Comparison of ENCODE assay signal across 1 cellular context in genomic region chr5:146767534-146767933, GRCh38.
TF ChIP-seq lines count a peak whose summit lies in the region.

No MANE protein-coding gene starts in this region.

TF ChIP-seq in HepG2, 621 proteins besides CTCF, POLR2A, EP300 and RAD21 (continued from another document and continues in another):
- no peak for TF ChIP-seq ZKSCAN8 (CRISPR knock-in tag; IDR thresholded peaks at IDR 0.05; ENCODE audit: borderline replicate concordance)
- TF ChIP-seq, protein P1, sequence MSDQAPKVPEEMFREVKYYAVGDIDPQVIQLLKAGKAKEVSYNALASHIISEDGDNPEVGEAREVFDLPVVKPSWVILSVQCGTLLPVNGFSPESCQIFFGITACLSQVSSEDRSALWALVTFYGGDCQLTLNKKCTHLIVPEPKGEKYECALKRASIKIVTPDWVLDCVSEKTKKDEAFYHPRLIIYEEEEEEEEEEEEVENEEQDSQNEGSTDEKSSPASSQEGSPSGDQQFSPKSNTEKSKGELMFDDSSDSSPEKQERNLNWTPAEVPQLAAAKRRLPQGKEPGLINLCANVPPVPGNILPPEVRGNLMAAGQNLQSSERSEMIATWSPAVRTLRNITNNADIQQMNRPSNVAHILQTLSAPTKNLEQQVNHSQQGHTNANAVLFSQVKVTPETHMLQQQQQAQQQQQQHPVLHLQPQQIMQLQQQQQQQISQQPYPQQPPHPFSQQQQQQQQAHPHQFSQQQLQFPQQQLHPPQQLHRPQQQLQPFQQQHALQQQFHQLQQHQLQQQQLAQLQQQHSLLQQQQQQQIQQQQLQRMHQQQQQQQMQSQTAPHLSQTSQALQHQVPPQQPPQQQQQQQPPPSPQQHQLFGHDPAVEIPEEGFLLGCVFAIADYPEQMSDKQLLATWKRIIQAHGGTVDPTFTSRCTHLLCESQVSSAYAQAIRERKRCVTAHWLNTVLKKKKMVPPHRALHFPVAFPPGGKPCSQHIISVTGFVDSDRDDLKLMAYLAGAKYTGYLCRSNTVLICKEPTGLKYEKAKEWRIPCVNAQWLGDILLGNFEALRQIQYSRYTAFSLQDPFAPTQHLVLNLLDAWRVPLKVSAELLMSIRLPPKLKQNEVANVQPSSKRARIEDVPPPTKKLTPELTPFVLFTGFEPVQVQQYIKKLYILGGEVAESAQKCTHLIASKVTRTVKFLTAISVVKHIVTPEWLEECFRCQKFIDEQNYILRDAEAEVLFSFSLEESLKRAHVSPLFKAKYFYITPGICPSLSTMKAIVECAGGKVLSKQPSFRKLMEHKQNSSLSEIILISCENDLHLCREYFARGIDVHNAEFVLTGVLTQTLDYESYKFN (CRISPR knock-in tag; conservative IDR thresholded peaks at IDR 0.05): peak; percentile 86
- TF ChIP-seq, protein P2, sequence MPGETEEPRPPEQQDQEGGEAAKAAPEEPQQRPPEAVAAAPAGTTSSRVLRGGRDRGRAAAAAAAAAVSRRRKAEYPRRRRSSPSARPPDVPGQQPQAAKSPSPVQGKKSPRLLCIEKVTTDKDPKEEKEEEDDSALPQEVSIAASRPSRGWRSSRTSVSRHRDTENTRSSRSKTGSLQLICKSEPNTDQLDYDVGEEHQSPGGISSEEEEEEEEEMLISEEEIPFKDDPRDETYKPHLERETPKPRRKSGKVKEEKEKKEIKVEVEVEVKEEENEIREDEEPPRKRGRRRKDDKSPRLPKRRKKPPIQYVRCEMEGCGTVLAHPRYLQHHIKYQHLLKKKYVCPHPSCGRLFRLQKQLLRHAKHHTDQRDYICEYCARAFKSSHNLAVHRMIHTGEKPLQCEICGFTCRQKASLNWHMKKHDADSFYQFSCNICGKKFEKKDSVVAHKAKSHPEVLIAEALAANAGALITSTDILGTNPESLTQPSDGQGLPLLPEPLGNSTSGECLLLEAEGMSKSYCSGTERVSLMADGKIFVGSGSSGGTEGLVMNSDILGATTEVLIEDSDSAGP (CRISPR knock-in tag; IDR thresholded peaks at IDR 0.05; ENCODE audit: borderline replicate concordance): no peak
- 0 out of 2 replicates have a peak, but pooled peaks have one; percentile 34 for TF ChIP-seq EHMT2 (IDR thresholded peaks at IDR 0.05; ENCODE audit: borderline replicate concordance, low read depth, low read length)
- TF ChIP-seq SNRNP70 (IDR thresholded peaks at IDR 0.05; ENCODE audit: low read depth, low read length): no peak
- TF ChIP-seq ZNF556 (CRISPR knock-in tag; IDR thresholded peaks at IDR 0.05; ENCODE audit: borderline replicate concordance): peak; percentile 56; the same call in 1 of the 2 replicates
- TF ChIP-seq, protein P3, sequence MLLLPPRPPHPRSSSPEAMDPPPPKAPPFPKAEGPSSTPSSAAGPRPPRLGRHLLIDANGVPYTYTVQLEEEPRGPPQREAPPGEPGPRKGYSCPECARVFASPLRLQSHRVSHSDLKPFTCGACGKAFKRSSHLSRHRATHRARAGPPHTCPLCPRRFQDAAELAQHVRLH (CRISPR knock-in tag; IDR thresholded peaks at IDR 0.05; ENCODE audit: borderline replicate concordance, low read depth): no peak
- TF ChIP-seq, protein P4, sequence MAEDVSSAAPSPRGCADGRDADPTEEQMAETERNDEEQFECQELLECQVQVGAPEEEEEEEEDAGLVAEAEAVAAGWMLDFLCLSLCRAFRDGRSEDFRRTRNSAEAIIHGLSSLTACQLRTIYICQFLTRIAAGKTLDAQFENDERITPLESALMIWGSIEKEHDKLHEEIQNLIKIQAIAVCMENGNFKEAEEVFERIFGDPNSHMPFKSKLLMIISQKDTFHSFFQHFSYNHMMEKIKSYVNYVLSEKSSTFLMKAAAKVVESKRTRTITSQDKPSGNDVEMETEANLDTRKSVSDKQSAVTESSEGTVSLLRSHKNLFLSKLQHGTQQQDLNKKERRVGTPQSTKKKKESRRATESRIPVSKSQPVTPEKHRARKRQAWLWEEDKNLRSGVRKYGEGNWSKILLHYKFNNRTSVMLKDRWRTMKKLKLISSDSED (CRISPR knock-in tag; IDR thresholded peaks at IDR 0.05): no peak
- no peak; the same call in 1 of the 2 replicates for TF ChIP-seq KDM6A (CRISPR knock-in tag; IDR thresholded peaks at IDR 0.05; ENCODE audit: low read depth)
- TF ChIP-seq DNMT3B (CRISPR knock-in tag; conservative IDR thresholded peaks at IDR 0.05): no peak
- TF ChIP-seq, protein P5, sequence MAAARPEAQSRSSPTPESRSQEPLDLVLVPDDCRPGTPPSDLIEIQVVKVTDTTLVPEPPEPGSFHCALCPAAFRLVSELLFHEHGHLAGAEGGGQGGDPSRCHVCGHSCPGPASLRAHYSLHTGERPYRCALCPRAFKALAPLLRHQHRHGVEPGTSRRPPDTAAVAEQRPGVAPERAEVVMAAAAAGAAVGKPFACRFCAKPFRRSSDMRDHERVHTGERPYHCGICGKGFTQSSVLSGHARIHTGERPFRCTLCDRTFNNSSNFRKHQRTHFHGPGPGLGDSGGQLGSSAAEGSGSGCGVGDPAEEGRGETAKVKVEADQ (CRISPR knock-in tag; IDR thresholded peaks at IDR 0.05; ENCODE audit: borderline replicate concordance): no peak
- no peak for TF ChIP-seq ZNF224 (CRISPR knock-in tag; IDR thresholded peaks at IDR 0.05)
- 0 out of 2 replicates have a peak, but pooled peaks have one; percentile 33 for TF ChIP-seq ATF1 (CRISPR knock-in tag; IDR thresholded peaks at IDR 0.05)
- no peak for TF ChIP-seq LCORL (IDR thresholded peaks at IDR 0.05)
- TF ChIP-seq LCORL (CRISPR knock-in tag; IDR thresholded peaks at IDR 0.05): peak; percentile 61; the same call in 1 of the 2 replicates
- no peak for TF ChIP-seq AHR (CRISPR knock-in tag; IDR thresholded peaks at IDR 0.05)
- TF ChIP-seq MBD4 (IDR thresholded peaks at IDR 0.05; ENCODE audit: borderline replicate concordance, low read length): no peak
- no peak for TF ChIP-seq ZNF44 (CRISPR knock-in tag; IDR thresholded peaks at IDR 0.05)
- TF ChIP-seq, protein P6, sequence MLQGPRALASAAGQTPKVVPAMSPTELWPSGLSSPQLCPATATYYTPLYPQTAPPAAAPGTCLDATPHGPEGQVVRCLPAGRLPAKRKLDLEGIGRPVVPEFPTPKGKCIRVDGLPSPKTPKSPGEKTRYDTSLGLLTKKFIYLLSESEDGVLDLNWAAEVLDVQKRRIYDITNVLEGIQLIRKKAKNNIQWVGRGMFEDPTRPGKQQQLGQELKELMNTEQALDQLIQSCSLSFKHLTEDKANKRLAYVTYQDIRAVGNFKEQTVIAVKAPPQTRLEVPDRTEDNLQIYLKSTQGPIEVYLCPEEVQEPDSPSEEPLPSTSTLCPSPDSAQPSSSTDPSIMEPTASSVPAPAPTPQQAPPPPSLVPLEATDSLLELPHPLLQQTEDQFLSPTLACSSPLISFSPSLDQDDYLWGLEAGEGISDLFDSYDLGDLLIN (CRISPR knock-in tag; IDR thresholded peaks at IDR 0.05; ENCODE audit: borderline replicate concordance): no peak
- no peak for TF ChIP-seq ZNF546 (CRISPR knock-in tag; conservative IDR thresholded peaks at IDR 0.05)
- no peak for TF ChIP-seq ZNF660 (CRISPR knock-in tag; IDR thresholded peaks at IDR 0.05; ENCODE audit: borderline replicate concordance, low read depth)
- no peak for TF ChIP-seq MED8 (CRISPR knock-in tag; IDR thresholded peaks at IDR 0.05; ENCODE audit: insufficient replicate concordance)
- peak; percentile 94 for TF ChIP-seq TEAD3 (CRISPR knock-in tag; optimal IDR thresholded peaks at IDR 0.05; ENCODE audit: borderline replicate concordance)
- no peak for TF ChIP-seq KLF11 (CRISPR knock-in tag; IDR thresholded peaks at IDR 0.05)
- peak; percentile 87; the same call in 1 of the 2 replicates for TF ChIP-seq HOMEZ (CRISPR knock-in tag; IDR thresholded peaks at IDR 0.05; ENCODE audit: low read depth)
- TF ChIP-seq ZNF34 (CRISPR knock-in tag; IDR thresholded peaks at IDR 0.05; ENCODE audit: borderline replicate concordance): no peak
- TF ChIP-seq KLF13 (CRISPR knock-in tag; IDR thresholded peaks at IDR 0.05): no peak
- no peak for TF ChIP-seq CREB1 (IDR thresholded peaks at IDR 0.05)
- TF ChIP-seq CREB1 (CRISPR knock-in tag; IDR thresholded peaks at IDR 0.05): peak; percentile 44; the same call in 1 of the 2 replicates
- peak; percentile 81 for TF ChIP-seq NCOR1 (IDR thresholded peaks at IDR 0.05; ENCODE audit: borderline replicate concordance, low read length)
- TF ChIP-seq NFYB (CRISPR knock-in tag; IDR thresholded peaks at IDR 0.05): no peak
- TF ChIP-seq MIER3 (CRISPR knock-in tag; IDR thresholded peaks at IDR 0.05; ENCODE audit: borderline replicate concordance): no peak
- no peak for TF ChIP-seq ETV6 (CRISPR knock-in tag; conservative IDR thresholded peaks at IDR 0.05)
- TF ChIP-seq KAT2B (IDR thresholded peaks at IDR 0.05; ENCODE audit: borderline replicate concordance, low read depth, low read length): no peak
- peak; percentile 33; the same call in 1 of the 2 replicates for TF ChIP-seq ZNF557 (CRISPR knock-in tag; IDR thresholded peaks at IDR 0.05)
- no peak for TF ChIP-seq CBX5 (CRISPR knock-in tag; IDR thresholded peaks at IDR 0.05; ENCODE audit: borderline replicate concordance)
- no peak for TF ChIP-seq GPBP1L1 (CRISPR knock-in tag; IDR thresholded peaks at IDR 0.05)
- peak; percentile 79 for TF ChIP-seq FOXA1 (IDR thresholded peaks at IDR 0.05)
- peak; percentile 66 for TF ChIP-seq FOXA1 (CRISPR knock-in tag; IDR thresholded peaks at IDR 0.05)
- TF ChIP-seq ZNF75D (CRISPR knock-in tag; IDR thresholded peaks at IDR 0.05; ENCODE audit: borderline replicate concordance): no peak
- no peak for TF ChIP-seq ZNF343 (CRISPR knock-in tag; IDR thresholded peaks at IDR 0.05)
- TF ChIP-seq ZNF629 (CRISPR knock-in tag; conservative IDR thresholded peaks at IDR 0.05): no peak
- TF ChIP-seq PRDM10 (CRISPR knock-in tag; IDR thresholded peaks at IDR 0.05; ENCODE audit: low read depth): no peak
- TF ChIP-seq ZNF841 (CRISPR knock-in tag; IDR thresholded peaks at IDR 0.05; ENCODE audit: borderline replicate concordance): no peak
- TF ChIP-seq DPF2 (CRISPR knock-in tag; IDR thresholded peaks at IDR 0.05; ENCODE audit: borderline replicate concordance, low read depth): peak; percentile 88
- TF ChIP-seq GMEB2 (CRISPR knock-in tag; IDR thresholded peaks at IDR 0.05; ENCODE audit: low read depth): no peak
- no peak for TF ChIP-seq NR2F1 (CRISPR knock-in tag; IDR thresholded peaks at IDR 0.05)
